In the genomic region with DNA sequence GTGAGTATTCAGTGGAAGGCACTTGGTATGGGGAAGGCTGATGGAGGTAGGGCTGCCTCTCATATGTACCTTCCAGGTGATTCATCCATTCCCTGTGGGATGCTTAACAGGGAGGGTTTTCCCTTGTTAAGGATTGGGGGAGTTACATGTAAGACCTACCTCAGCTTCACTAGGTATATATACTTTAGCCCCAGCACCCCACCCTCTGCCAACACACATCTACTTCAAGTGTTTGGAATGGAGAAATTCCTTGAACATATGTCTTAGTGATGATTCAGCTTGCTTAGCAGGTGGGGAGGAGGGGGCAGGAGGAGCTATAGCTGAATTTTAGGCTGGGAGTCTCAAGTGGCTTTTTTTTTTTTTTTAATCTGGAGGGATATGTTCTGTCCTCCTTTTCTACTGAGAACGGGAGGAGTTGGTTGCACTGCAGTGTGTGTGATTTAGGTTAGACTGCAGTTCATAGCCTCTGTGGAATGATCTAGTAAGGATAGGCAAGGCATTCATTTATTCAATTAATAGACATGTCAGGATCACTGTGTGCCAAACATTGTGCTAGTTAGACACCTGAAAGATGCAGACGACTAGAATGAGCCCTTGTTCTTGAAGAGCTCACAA, we compare ENCODE assay signal across 1 cellular context.
TF ChIP-seq lines count a peak whose summit lies in the region.

No MANE protein-coding gene starts in this region.

TF ChIP-seq in HCT116, 20 proteins besides CTCF, POLR2A, EP300 and RAD21:
- TF ChIP-seq, protein P1, sequence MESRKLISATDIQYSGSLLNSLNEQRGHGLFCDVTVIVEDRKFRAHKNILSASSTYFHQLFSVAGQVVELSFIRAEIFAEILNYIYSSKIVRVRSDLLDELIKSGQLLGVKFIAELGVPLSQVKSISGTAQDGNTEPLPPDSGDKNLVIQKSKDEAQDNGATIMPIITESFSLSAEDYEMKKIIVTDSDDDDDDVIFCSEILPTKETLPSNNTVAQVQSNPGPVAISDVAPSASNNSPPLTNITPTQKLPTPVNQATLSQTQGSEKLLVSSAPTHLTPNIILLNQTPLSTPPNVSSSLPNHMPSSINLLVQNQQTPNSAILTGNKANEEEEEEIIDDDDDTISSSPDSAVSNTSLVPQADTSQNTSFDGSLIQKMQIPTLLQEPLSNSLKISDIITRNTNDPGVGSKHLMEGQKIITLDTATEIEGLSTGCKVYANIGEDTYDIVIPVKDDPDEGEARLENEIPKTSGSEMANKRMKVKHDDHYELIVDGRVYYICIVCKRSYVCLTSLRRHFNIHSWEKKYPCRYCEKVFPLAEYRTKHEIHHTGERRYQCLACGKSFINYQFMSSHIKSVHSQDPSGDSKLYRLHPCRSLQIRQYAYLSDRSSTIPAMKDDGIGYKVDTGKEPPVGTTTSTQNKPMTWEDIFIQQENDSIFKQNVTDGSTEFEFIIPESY (IDR thresholded peaks at IDR 0.05; ENCODE audit: extremely low read depth, insufficient replicate concordance, low read length), result no peak
